Comparison of ENCODE assay signal across 34 cellular contexts in genomic region chrX:42565739-42566138, GRCh38.
"Had no signal": no experiment of that assay in that cellular context is flagged by ENCODE, and none has a peak within 500 bp of the region (broad histone marks: within the 10 kb centered on the region; RNA-seq: fewer than 3 reads in every experiment).

No MANE protein-coding gene starts in this region.

- H3K27me3 Mint-ChIP-seq: activated CD4-positive, alpha-beta T cell treated with anti-CD3 and anti-CD28 coated beads, Interleukin-2, amount 10 ng/mL, durations not matched to agents 24 days and 14 days; activated CD8-positive, alpha-beta T cell treated with anti-CD3 and anti-CD28 coated beads for 36 hours; activated T-helper 17 cell treated with anti-CD3 and anti-CD28 coated beads, Interleukin-2, amount 50 U/mL, for 72 hours had no signal

- ATAC-seq: activated CD8-positive, alpha-beta T cell treated with anti-CD3 and anti-CD28 coated beads for 36 hours; activated naive CD4-positive, alpha-beta T cell treated with anti-CD3 and anti-CD28 coated beads, Interleukin-2, amount 50 U/mL, for 72 hours; activated T-cell treated with anti-CD3 and anti-CD28 coated beads, Interleukin-2, amount 50 U/mL, for 72 hours; activated T-helper 17 cell treated with anti-CD3 and anti-CD28 coated beads, Interleukin-2, amount 50 U/mL, for 72 hours had no signal

- H3K4me3 ChIP-seq: adrenal gland, colonic mucosa, PC-9, SJCRH30, SK-N-MC had no signal

- H3K4me1 Mint-ChIP-seq: activated CD4-positive, alpha-beta T cell treated with anti-CD3 and anti-CD28 coated beads, Interleukin-2, amount 10 ng/mL, durations not matched to agents 24 days and 14 days; activated T-helper 17 cell treated with anti-CD3 and anti-CD28 coated beads, Interleukin-2, amount 50 U/mL, for 72 hours had no signal

- H3K27ac Mint-ChIP-seq: activated CD4-positive, alpha-beta T cell treated with anti-CD3 and anti-CD28 coated beads, Interleukin-2, amount 10 ng/mL, durations not matched to agents 24 days and 14 days; activated CD8-positive, alpha-beta T cell treated with anti-CD3 and anti-CD28 coated beads for 36 hours; activated naive CD4-positive, alpha-beta T cell treated with anti-CD3 and anti-CD28 coated beads, Interleukin-2, amount 50 U/mL, for 72 hours; activated T-cell treated with anti-CD3 and anti-CD28 coated beads, Interleukin-2, amount 50 U/mL, for 72 hours; activated T-helper 17 cell treated with anti-CD3 and anti-CD28 coated beads, Interleukin-2, amount 50 U/mL, for 72 hours; brain; T-helper 1 cell treated with Interleukin-12 subunit alpha and Interleukin-12 subunit beta and Interleukin-4 antibody, amounts not matched to agents 30 μg/mL and 1 μg/mL, for 36 hours; T-helper 2 cell treated with Interferon-gamma antibody and Interleukin-4, amounts not matched to agents 5 μg/mL and 100 μg/mL, for 36 hours had no signal

- H3K36me3 Mint-ChIP-seq: activated naive CD4-positive, alpha-beta T cell treated with anti-CD3 and anti-CD28 coated beads, Interleukin-2, amount 50 U/mL, for 72 hours; brain had no signal

- H3K36me3 ChIP-seq: adrenal gland, colonic mucosa, SJCRH30 had no signal

- H3K27me3 ChIP-seq: colonic mucosa, SJCRH30 had no signal

- FAIRE-seq: bronchial epithelial cell, RCC 7860, TTC549 had no signal

- H3K4me1 ChIP-seq: adrenal gland, colonic mucosa, SJCRH30 had no signal

- H3K9me3 Mint-ChIP-seq: activated CD4-positive, alpha-beta T cell treated with anti-CD3 and anti-CD28 coated beads, Interleukin-2, amount 10 ng/mL, durations not matched to agents 24 days and 14 days; activated CD8-positive, alpha-beta T cell treated with anti-CD3 and anti-CD28 coated beads for 36 hours; activated naive CD4-positive, alpha-beta T cell treated with anti-CD3 and anti-CD28 coated beads, Interleukin-2, amount 50 U/mL, for 72 hours; activated T-cell treated with anti-CD3 and anti-CD28 coated beads, Interleukin-2, amount 50 U/mL, for 72 hours; activated T-helper 17 cell treated with anti-CD3 and anti-CD28 coated beads, Interleukin-2, amount 50 U/mL, for 72 hours; T-helper 1 cell treated with Interleukin-12 subunit alpha and Interleukin-12 subunit beta and Interleukin-4 antibody, amounts not matched to agents 30 μg/mL and 1 μg/mL, for 36 hours; T-helper 2 cell treated with Interferon-gamma antibody and Interleukin-4, amounts not matched to agents 5 μg/mL and 100 μg/mL, for 36 hours had no signal

- H3K4me3 Mint-ChIP-seq: activated CD4-positive, alpha-beta T cell treated with anti-CD3 and anti-CD28 coated beads, Interleukin-2, amount 10 ng/mL, durations not matched to agents 24 days and 14 days; activated CD8-positive, alpha-beta T cell treated with anti-CD3 and anti-CD28 coated beads for 36 hours; activated T-cell treated with anti-CD3 and anti-CD28 coated beads, Interleukin-2, amount 50 U/mL, for 72 hours; activated T-helper 17 cell treated with anti-CD3 and anti-CD28 coated beads, Interleukin-2, amount 50 U/mL, for 72 hours; brain; T-helper 1 cell treated with Interleukin-12 subunit alpha and Interleukin-12 subunit beta and Interleukin-4 antibody, amounts not matched to agents 30 μg/mL and 1 μg/mL, for 36 hours; T-helper 2 cell treated with Interferon-gamma antibody and Interleukin-4, amounts not matched to agents 5 μg/mL and 100 μg/mL, for 36 hours had no signal

- H3K9ac ChIP-seq: KMS-11 had no signal

- H3K27ac ChIP-seq: adrenal gland, colonic mucosa, KMS-11, PC-9, RWPE1, SJCRH30, SK-N-MC had no signal

- H2AFZ ChIP-seq: PC-9 had no signal

- DNase-seq: activated CD4-positive, alpha-beta T cell treated with anti-CD3 and anti-CD28 coated beads, Interleukin-2, amount 10 ng/mL, durations not matched to agents 24 days and 14 days; activated CD4-positive, alpha-beta T cell treated with anti-CD3 and anti-CD28 coated beads, Interleukin-2, amount 50 U/mL, for 4 hours; activated CD8-positive, alpha-beta T cell treated with anti-CD3 and anti-CD28 coated beads for 36 hours; activated effector memory CD4-positive, alpha-beta T cell treated with anti-CD3 and anti-CD28 coated beads, Interleukin-2, amount 50 U/mL, for 16 hours; activated naive CD4-positive, alpha-beta T cell; activated T-cell treated with anti-CD3 and anti-CD28 coated beads, Interleukin-2, amount 50 U/mL, for 1 hour; activated T-cell treated with anti-CD3 and anti-CD28 coated beads, Interleukin-2, amount 50 U/mL, for 72 hours; adrenal gland; caudate nucleus; colonic mucosa; NCI-H1092; NCI-H1436 treated with DMSO at 0.1 percent for 48 hours; NCI-H187; NCI-H2029 treated with DMSO at 0.1 percent for 48 hours; NCI-H2107; NCI-H2171; NCI-H510A; NCI-H526; NCI-H748 treated with DMSO at 0.1 percent for 48 hours; NK-92 treated with Interleukin-12 subunit alpha and Interleukin-12 subunit beta, amount 100 ng/mL, for 24 hours; PC-9; Right ventricle myocardium superior; SJCRH30 had no signal

- H3K9me3 ChIP-seq: adrenal gland, colonic mucosa, SJCRH30 had no signal

- H3K4me2 ChIP-seq: KMS-11, PC-9 had no signal
